ENCODE assay signal across 16 cellular contexts in the genomic region with DNA sequence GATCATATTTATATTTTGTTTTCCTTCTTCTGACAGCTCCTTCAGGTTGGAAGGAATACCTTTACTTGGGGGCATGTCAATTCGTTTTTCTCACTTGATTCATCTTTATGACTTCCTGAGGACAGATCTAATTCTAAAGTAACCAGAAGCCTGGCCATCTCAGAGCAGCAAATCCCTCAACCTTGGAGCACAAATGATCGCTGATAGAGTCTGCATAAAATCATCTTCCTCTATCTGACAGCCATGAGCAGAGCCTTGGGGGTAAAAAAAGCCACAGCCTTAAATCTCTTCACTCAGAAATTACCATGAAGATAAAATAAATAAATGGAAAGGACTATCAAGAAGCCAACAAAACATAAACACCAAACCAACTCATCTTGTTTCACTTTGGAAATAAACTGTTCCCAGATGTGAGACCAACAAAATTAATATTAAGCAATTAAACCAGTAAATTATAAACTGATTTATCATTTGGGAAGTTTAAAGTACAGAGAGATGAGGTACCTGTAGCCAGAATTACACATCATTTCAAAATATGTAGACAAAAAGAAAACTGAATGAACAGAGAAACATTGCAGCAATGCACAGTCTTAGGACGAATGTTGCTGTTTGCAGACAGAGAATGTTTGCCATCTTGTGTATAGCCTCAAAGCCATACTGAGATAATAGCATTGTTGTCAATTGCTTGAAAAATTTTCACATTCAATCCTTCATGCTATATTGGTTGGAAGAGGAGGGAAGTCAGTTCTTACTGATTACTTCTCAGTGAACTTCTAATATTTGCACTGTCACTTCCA.
"Had no signal": no experiment of that assay in that cellular context is flagged by ENCODE, and none has a peak within 500 bp of the region (broad histone marks: within the 10 kb centered on the region; RNA-seq: fewer than 3 reads in every experiment).

No MANE protein-coding gene starts in this region.

- H3K4me1 Mint-ChIP-seq: stimulated activated naive B cell treated with anti-CD40 and anti-IgM and Interleukin-4, amounts not matched to agents 10 μg/mL and 1 μg/mL and 100 μg/mL, for 72 hours had no signal

- H3K9me3 Mint-ChIP-seq: activated CD8-positive, alpha-beta T cell treated with anti-CD3 and anti-CD28 coated beads for 36 hours; activated T-cell treated with anti-CD3 and anti-CD28 coated beads, Interleukin-2, amount 50 U/mL, for 4 hours; stimulated activated naive B cell treated with anti-CD40 and anti-IgM and Interleukin-4, amounts not matched to agents 10 μg/mL and 1 μg/mL and 100 μg/mL, for 72 hours had no signal

- H3K9me3 ChIP-seq: body of pancreas, colonic mucosa, lower lobe of right lung, pancreas, thyroid gland had no signal

- H3K27me3 ChIP-seq: body of pancreas, colonic mucosa, pancreas, thyroid gland had no signal

- H3K27ac Mint-ChIP-seq: activated CD8-positive, alpha-beta T cell treated with anti-CD3 and anti-CD28 coated beads for 36 hours; activated naive CD4-positive, alpha-beta T cell treated with anti-CD3 and anti-CD28 coated beads, Interleukin-2, amount 50 U/mL, for 72 hours; stimulated activated naive B cell treated with anti-CD40 and anti-IgM and Interleukin-4, amounts not matched to agents 10 μg/mL and 1 μg/mL and 100 μg/mL, for 72 hours had no signal

- H3K4me3 ChIP-seq: body of pancreas, colonic mucosa, lower lobe of right lung, pancreas, thyroid gland had no signal

- H3K27ac ChIP-seq: body of pancreas, colonic mucosa, lower lobe of right lung, pancreas, thyroid gland had no signal

- ATAC-seq: activated CD8-positive, alpha-beta T cell treated with anti-CD3 and anti-CD28 coated beads for 36 hours; activated naive CD4-positive, alpha-beta T cell treated with anti-CD3 and anti-CD28 coated beads, Interleukin-2, amount 50 U/mL, for 72 hours; activated T-cell treated with anti-CD3 and anti-CD28 coated beads, Interleukin-2, amount 50 U/mL, for 4 hours; body of pancreas; lower lobe of right lung; pancreas; stimulated activated naive B cell treated with anti-CD40 and anti-IgM and Interleukin-4, amounts not matched to agents 10 μg/mL and 1 μg/mL and 100 μg/mL, for 72 hours had no signal

- H3K4me1 ChIP-seq: body of pancreas, colonic mucosa, lower lobe of right lung, pancreas, thyroid gland had no signal

- DNase-seq: activated CD4-positive, alpha-beta T cell treated with anti-CD3 and anti-CD28 coated beads for 48 hours; activated CD8-positive, alpha-beta T cell treated with anti-CD3 and anti-CD28 coated beads for 36 hours; activated effector memory CD4-positive, alpha-beta T cell treated with anti-CD3 and anti-CD28 coated beads, Interleukin-2, amount 50 U/mL, for 16 hours; activated T-cell treated with anti-CD3 and anti-CD28 coated beads, Interleukin-2, amount 50 U/mL, for 4 hours; amygdala; body of pancreas; caudate nucleus; colonic mucosa; head of caudate nucleus; lower lobe of right lung; pancreas; stimulated activated CD4-positive, alpha-beta T cell treated with anti-CD3 and anti-CD28 coated beads, Interleukin-4, amount 100 ng/mL, for 1 hour; stimulated activated naive B cell treated with anti-CD40 and anti-IgM and Interleukin-4, amounts not matched to agents 10 μg/mL and 1 μg/mL and 100 μg/mL, for 72 hours; T-helper 2 cell; thyroid gland had no signal

- H3K36me3 Mint-ChIP-seq: activated naive CD4-positive, alpha-beta T cell treated with anti-CD3 and anti-CD28 coated beads, Interleukin-2, amount 50 U/mL, for 72 hours; stimulated activated naive B cell treated with anti-CD40 and anti-IgM and Interleukin-4, amounts not matched to agents 10 μg/mL and 1 μg/mL and 100 μg/mL, for 72 hours had no signal

- H3K36me3 ChIP-seq: colonic mucosa, lower lobe of right lung, pancreas, thyroid gland had no signal

- H3K27me3 Mint-ChIP-seq: activated CD8-positive, alpha-beta T cell treated with anti-CD3 and anti-CD28 coated beads for 36 hours; stimulated activated naive B cell treated with anti-CD40 and anti-IgM and Interleukin-4, amounts not matched to agents 10 μg/mL and 1 μg/mL and 100 μg/mL, for 72 hours had no signal

- H3K4me3 Mint-ChIP-seq: activated CD8-positive, alpha-beta T cell treated with anti-CD3 and anti-CD28 coated beads for 36 hours; activated T-cell treated with anti-CD3 and anti-CD28 coated beads, Interleukin-2, amount 50 U/mL, for 4 hours; stimulated activated naive B cell treated with anti-CD40 and anti-IgM and Interleukin-4, amounts not matched to agents 10 μg/mL and 1 μg/mL and 100 μg/mL, for 72 hours had no signal
